ENCODE assay signal across 13 cellular contexts in the genomic region with DNA sequence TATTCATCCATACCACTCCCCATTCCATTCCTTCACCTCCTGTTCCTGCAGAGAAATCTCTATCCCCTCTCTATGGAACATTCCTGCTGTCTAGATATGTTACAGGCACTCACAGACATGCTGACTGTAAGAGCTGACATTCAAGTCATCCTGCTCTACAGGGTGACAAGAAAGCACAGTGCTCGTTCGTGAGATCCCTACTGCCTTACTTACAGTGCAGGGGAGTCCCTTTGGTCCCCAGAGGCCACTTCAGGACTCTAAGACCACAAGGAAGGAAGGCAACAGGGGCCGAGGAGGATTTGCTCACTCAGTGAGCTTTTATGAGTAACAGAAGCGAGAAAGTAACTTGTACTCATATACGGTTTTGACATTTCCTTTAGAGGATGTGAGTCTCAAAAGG.
A peak's percentile ranks its signal among the peaks of the same experiment; 100 is the strongest.
DNase-seq lines count a peak whose midpoint lies in the region; ATAC-seq, FAIRE-seq and TF ChIP-seq lines count a peak whose summit lies in the region.
"Had no signal": no experiment of that assay in that cellular context is flagged by ENCODE, and none has a peak within 500 bp of the region (broad histone marks: within the 10 kb centered on the region; RNA-seq: fewer than 3 reads in every experiment).

No MANE protein-coding gene starts in this region.

- in situ Hi-C loops in GM13977 (cut with MboI; ENCODE audit: low pct_unique_long_range_greater_than_20kb, low sequenced_read_pairs, unreplicated experiment), result no loop called here
- in situ Hi-C loops in brain microvascular endothelial cell (cut with HindIII; ENCODE audit: low pct_ligation_motif_present, low sequenced_read_pairs), result no loop called here

- H3K27ac ChIP-seq in brain microvascular endothelial cell (no peak overlapping the region), prostate gland (no peak overlapping the region)

- FAIRE-seq in HTR-8/SVneo (lab: Jason Lieb, UNC), result no peak
- FAIRE-seq: TTC549 had no signal

- WGBS in prostate gland, result 78% methylated on average over 5 of the region's 5 CpGs

- DNase-seq in GM13977 (ENCODE audit: low spot score) (peak; percentile 12), dedifferentiated amniotic fluid mesenchymal stem cell (ENCODE audit: extremely low spot score) (no peak), brain microvascular endothelial cell (no peak), HTR-8/SVneo (ENCODE audit: insufficient read length, low spot score) (no peak), prostate gland (ENCODE audit: low spot score) (no peak)
- DNase-seq: activated naive CD4-positive, alpha-beta T cell treated with Interleukin-2 at 50 U/mL for 16 hours; NCI-H524; occipital lobe had no signal

- H3K4me3 ChIP-seq in brain microvascular endothelial cell (ENCODE audit: low read depth, low read length) (no peak overlapping the region), prostate gland (no peak overlapping the region)
- H3K4me3 ChIP-seq: esophagus muscularis mucosa had no signal

- TF ChIP-seq CTCF in GM13977 (IDR thresholded peaks at IDR 0.05; ENCODE audit: extremely low read depth, insufficient read depth, missing control alignments), result no peak
- TF ChIP-seq CTCF in brain microvascular endothelial cell (IDR thresholded peaks at IDR 0.05; ENCODE audit: low read depth, low read length, missing control alignments), result no peak
- TF ChIP-seq CTCF in prostate gland (IDR thresholded peaks at IDR 0.05), result no peak

- no peaks in the 10 kb centered on the region for H3K27me3 ChIP-seq in brain microvascular endothelial cell (replicated peaks)
- H3K27me3 ChIP-seq in prostate gland (replicated peaks; ENCODE audit: insufficient read depth), result no peaks in the 10 kb centered on the region
- H3K27me3 ChIP-seq: esophagus muscularis mucosa had no signal

- H3K4me1 ChIP-seq in prostate gland (replicated peaks), result no peaks in the 10 kb centered on the region

- intact Hi-C loops in prostate gland (cut with DNase I), result no loop called here

- peak; percentile 89 for ATAC-seq in GM19452 (IDR thresholded peaks at IDR 0.05; ENCODE audit: unreplicated experiment)
- ATAC-seq in HG02763 (IDR thresholded peaks at IDR 0.05; ENCODE audit: unreplicated experiment), result peak; percentile 57
- ATAC-seq in HG03442 (IDR thresholded peaks at IDR 0.05; ENCODE audit: unreplicated experiment), result peak; percentile 92

- H3K9me3 ChIP-seq in prostate gland, result no peaks in the 10 kb centered on the region
- H3K9me3 ChIP-seq: esophagus muscularis mucosa had no signal

- H3K36me3 ChIP-seq in brain microvascular endothelial cell (replicated peaks), result no peaks in the 10 kb centered on the region
- H3K36me3 ChIP-seq in prostate gland, result no peaks in the 10 kb centered on the region
- H3K36me3 ChIP-seq: esophagus muscularis mucosa had no signal

- no peak for TF ChIP-seq POLR2A in prostate gland (IDR thresholded peaks at IDR 0.05)
